32 cellular contexts compared by ENCODE assay signal in genomic region chr5:84149094-84149493, GRCh38.
"Had no signal": no experiment of that assay in that cellular context is flagged by ENCODE, and none has a peak within 500 bp of the region (broad histone marks: within the 10 kb centered on the region; RNA-seq: fewer than 3 reads in every experiment).

No MANE protein-coding gene starts in this region.

- H3K27me3 ChIP-seq: breast epithelium, gastrocnemius medialis, hepatocyte, stomach, thyroid gland, upper lobe of right lung had no signal

- DNase-seq: activated CD4-positive, alpha-beta memory T cell treated with anti-CD3 and anti-CD28 coated beads for 36 hours; activated CD4-positive, alpha-beta T cell treated with anti-CD3 and anti-CD28 coated beads for 48 hours; activated CD8-positive, alpha-beta memory T cell treated with anti-CD3 and anti-CD28 coated beads, Interleukin-2, amount 50 U/mL, for 4 hours; activated gamma-delta T cell; activated naive CD4-positive, alpha-beta T cell treated with anti-CD3 and anti-CD28 coated beads, Interleukin-2, amount 10 ng/mL, durations not matched to agents 7 days and 5 days; activated T-cell treated with anti-CD3 and anti-CD28 coated beads, Interleukin-2, amount 50 U/mL, for 1 hour; amygdala; central memory CD4-positive, alpha-beta T cell; dermis blood vessel endothelial cell; effector CD8-positive, alpha-beta T cell; gastrocnemius medialis; left ventricle myocardium inferior; naive thymus-derived CD4-positive, alpha-beta T cell; occipital lobe; psoas muscle; stimulated activated CD4-positive, alpha-beta T cell treated with anti-CD3 and anti-CD28 coated beads, Interleukin-1b, Interleukin-23, amount 100 ng/mL, for 48 hours; stimulated activated CD4-positive, alpha-beta T cell treated with anti-CD3 and anti-CD28 coated beads, Interleukin-4, amount 100 ng/mL, for 4 hours; stimulated activated CD8-positive, alpha-beta memory T cell treated with anti-CD3 and anti-CD28 coated beads, Interleukin-4, amount 100 ng/mL, for 48 hours; stimulated activated naive B cell treated with anti-CD40 and anti-IgM and Interleukin-4, amounts not matched to agents 10 μg/mL and 1 μg/mL and 100 μg/mL, for 72 hours; stomach; T-helper 1 cell; thyroid gland; upper lobe of right lung had no signal

- H3K9me3 Mint-ChIP-seq: activated CD4-positive, alpha-beta memory T cell treated with anti-CD3 and anti-CD28 coated beads for 36 hours; mesothelial cell of epicardium; neural crest cell; T-helper 2 cell treated with Interferon-gamma antibody and Interleukin-4, amounts not matched to agents 5 μg/mL and 100 μg/mL, for 36 hours had no signal

- H3K27ac ChIP-seq: breast epithelium, gastrocnemius medialis, hepatocyte, left ventricle myocardium inferior, parathyroid adenoma, psoas muscle, stomach, thyroid gland, upper lobe of right lung, VCaP had no signal

- H3K36me3 ChIP-seq: breast epithelium, gastrocnemius medialis, left ventricle myocardium inferior, stomach, thyroid gland, upper lobe of right lung had no signal

- H3K4me3 ChIP-seq: breast epithelium, gastrocnemius medialis, hepatocyte, left ventricle myocardium inferior, psoas muscle, smooth muscle cell, stomach, thyroid gland, upper lobe of right lung had no signal

- H3K4me3 Mint-ChIP-seq: activated CD4-positive, alpha-beta memory T cell treated with anti-CD3 and anti-CD28 coated beads for 36 hours; activated naive CD4-positive, alpha-beta T cell treated with anti-CD3 and anti-CD28 coated beads, Interleukin-2, amount 10 ng/mL, durations not matched to agents 7 days and 5 days; mesothelial cell of epicardium; naive thymus-derived CD4-positive, alpha-beta T cell; neural crest cell; stimulated activated naive B cell treated with anti-CD40 and anti-IgM and Interleukin-4, amounts not matched to agents 10 μg/mL and 1 μg/mL and 100 μg/mL, for 72 hours; T-helper 2 cell treated with Interferon-gamma antibody and Interleukin-4, amounts not matched to agents 5 μg/mL and 100 μg/mL, for 36 hours had no signal

- ATAC-seq: activated CD4-positive, CD25-positive, alpha-beta regulatory T cell treated with anti-CD3 and anti-CD28 coated beads, Interleukin-2, amount 50 U/mL, for 24 hours; gastrocnemius medialis; naive thymus-derived CD4-positive, alpha-beta T cell; psoas muscle; upper lobe of right lung had no signal

- H3K4me1 ChIP-seq: breast epithelium, gastrocnemius medialis, left ventricle myocardium inferior, parathyroid adenoma, psoas muscle, stomach, thyroid gland, upper lobe of right lung had no signal

- H3K9me3 ChIP-seq: breast epithelium, gastrocnemius medialis, left ventricle myocardium inferior, psoas muscle, stomach, thyroid gland, upper lobe of right lung had no signal

- H3K4me1 Mint-ChIP-seq: activated naive CD4-positive, alpha-beta T cell treated with anti-CD3 and anti-CD28 coated beads, Interleukin-2, amount 10 ng/mL, durations not matched to agents 7 days and 5 days; mesothelial cell of epicardium; naive thymus-derived CD4-positive, alpha-beta T cell; neural crest cell; stimulated activated naive B cell treated with anti-CD40 and anti-IgM and Interleukin-4, amounts not matched to agents 10 μg/mL and 1 μg/mL and 100 μg/mL, for 72 hours had no signal

- H3K27ac Mint-ChIP-seq: activated CD4-positive, alpha-beta memory T cell treated with anti-CD3 and anti-CD28 coated beads for 36 hours; activated naive CD4-positive, alpha-beta T cell treated with anti-CD3 and anti-CD28 coated beads, Interleukin-2, amount 10 ng/mL, durations not matched to agents 7 days and 5 days; mesothelial cell of epicardium; naive thymus-derived CD4-positive, alpha-beta T cell; stimulated activated naive B cell treated with anti-CD40 and anti-IgM and Interleukin-4, amounts not matched to agents 10 μg/mL and 1 μg/mL and 100 μg/mL, for 72 hours; T-helper 2 cell treated with Interferon-gamma antibody and Interleukin-4, amounts not matched to agents 5 μg/mL and 100 μg/mL, for 36 hours had no signal

- H3K27me3 Mint-ChIP-seq: activated CD4-positive, alpha-beta memory T cell treated with anti-CD3 and anti-CD28 coated beads for 36 hours; activated naive CD4-positive, alpha-beta T cell treated with anti-CD3 and anti-CD28 coated beads, Interleukin-2, amount 10 ng/mL, durations not matched to agents 7 days and 5 days; naive thymus-derived CD4-positive, alpha-beta T cell; stimulated activated naive B cell treated with anti-CD40 and anti-IgM and Interleukin-4, amounts not matched to agents 10 μg/mL and 1 μg/mL and 100 μg/mL, for 72 hours had no signal

- H3K36me3 Mint-ChIP-seq: activated CD4-positive, alpha-beta memory T cell treated with anti-CD3 and anti-CD28 coated beads for 36 hours; activated naive CD4-positive, alpha-beta T cell treated with anti-CD3 and anti-CD28 coated beads, Interleukin-2, amount 10 ng/mL, durations not matched to agents 7 days and 5 days; mesothelial cell of epicardium; naive thymus-derived CD4-positive, alpha-beta T cell; stimulated activated naive B cell treated with anti-CD40 and anti-IgM and Interleukin-4, amounts not matched to agents 10 μg/mL and 1 μg/mL and 100 μg/mL, for 72 hours had no signal
